ENCODE assay signal across 13 cellular contexts in the genomic region with DNA sequence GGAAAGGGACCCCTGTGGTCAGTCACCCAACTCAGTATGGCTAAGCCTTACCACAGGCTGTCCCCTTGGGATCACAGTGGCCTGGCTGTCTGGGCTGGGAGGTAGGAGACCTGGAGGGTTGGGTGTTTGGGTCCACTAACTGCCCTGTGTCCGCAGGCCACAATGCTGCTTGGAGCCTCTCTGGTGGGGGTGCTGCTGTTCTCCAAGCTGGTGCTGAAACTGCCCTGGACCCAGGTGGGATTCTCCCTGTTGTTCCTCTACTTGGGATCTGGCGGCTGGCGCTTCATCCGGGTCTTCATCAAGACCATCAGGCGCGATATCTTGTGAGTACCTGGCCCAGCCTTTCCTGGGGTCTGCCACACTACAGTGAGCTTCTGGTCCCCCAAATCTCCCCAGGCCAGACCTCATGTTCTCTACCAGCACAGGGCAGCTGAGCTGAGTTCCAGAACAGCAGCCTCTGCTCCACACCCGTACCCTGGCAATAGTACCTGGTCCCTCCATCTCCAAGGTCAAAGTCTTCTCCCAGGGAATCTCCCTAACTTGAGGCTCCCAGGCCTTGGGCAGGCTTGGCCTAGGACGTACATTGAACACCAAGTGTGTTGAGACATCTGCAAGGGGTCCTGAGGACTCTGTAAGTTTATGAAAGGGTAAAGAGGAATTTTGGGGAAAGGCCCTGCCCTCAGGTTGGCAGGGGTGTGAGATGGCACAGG. TPM values are rescaled to one million over a fixed set of nuclear protein-coding genes. Genes with fewer than 3 reads are reported as not detected.
DNase-seq lines count a peak whose midpoint lies in the region; ATAC-seq, FAIRE-seq and TF ChIP-seq lines count a peak whose summit lies in the region.
"Had no signal": no experiment of that assay in that cellular context is flagged by ENCODE, and none has a peak within 500 bp of the region (broad histone marks: within the 10 kb centered on the region; RNA-seq: fewer than 3 reads in every experiment).

No MANE protein-coding gene starts in this region.

- peaks cover 10% of the 10 kb centered on the region for H3K4me1 Mint-ChIP-seq in activated B cell treated with CpG ODN at 0.5 μM for 24 hours
- peaks cover 6% of the 10 kb centered on the region for H3K4me1 Mint-ChIP-seq in activated T-helper 1 cell treated with anti-CD3 and anti-CD28 coated beads, Interleukin-12 subunit alpha, Interleukin-12 subunit beta, Interleukin-2, Interleukin-4 antibody, amounts not matched to agents 30 ng/mL and 10 ng/mL and 1 ng/mL, durations not matched to agents 14 hours and 24 hours and 36 hours (ENCODE audit: low read depth)

- intact Hi-C loops in activated B cell treated with CpG ODN at 0.5 μM for 24 hours (cut with micrococcal nuclease) (no loop called here), A673 (cut with micrococcal nuclease; ENCODE audit: unreplicated experiment) (no loop called here), aorta (cut with DNase I) (loop anchor here in 1 of 2 donors (10.0 kb wide), 1 partner anchor 48 kb away; no protein-coding TSS in a partner anchor)
- intact Hi-C loops in activated T-helper 1 cell treated with anti-CD3 and anti-CD28 coated beads, Interleukin-12 subunit alpha, Interleukin-12 subunit beta, Interleukin-2, Interleukin-4 antibody, amounts not matched to agents 30 ng/mL and 10 ng/mL and 1 ng/mL, durations not matched to agents 14 hours and 24 hours and 36 hours (cut with micrococcal nuclease) = no loop called here

- H3K79me1 ChIP-seq in neuronal stem cell (ENCODE audit: low read depth, low read length) = no peaks in the 10 kb centered on the region

- ATAC-seq in A549 = no peak
- no peak for ATAC-seq in activated B cell treated with CpG ODN at 0.5 μM for 24 hours (ENCODE audit: low read depth)
- no peak for ATAC-seq in aorta (ENCODE audit: low FRiP score)

- H3K18ac ChIP-seq in neuronal stem cell (ENCODE audit: low read length) = no peak overlapping the region

- no peak overlapping the region for H3K27ac ChIP-seq in A549
- H3K27ac ChIP-seq in HEK293 (ENCODE audit: extremely low read depth, low read depth, low read length) = no peak overlapping the region
- H3K27ac ChIP-seq in neuronal stem cell (replicated peaks; ENCODE audit: low read length) = no peak overlapping the region
- no peak overlapping the region for H3K27ac ChIP-seq in A673 (ENCODE audit: low read depth, low read length, poor library complexity, severe bottlenecking)
- H3K27ac ChIP-seq in aorta (ENCODE audit: low read depth in 1 of 2, low read length in 2 of 2) = no peak overlapping the region

- 96% methylated on average over 7 of the region's 8 CpGs for WGBS in A549 (ENCODE audit: missing lambda C conversion rate)
- no CpG with 5 or more reads among the region's 8 CpGs for WGBS in neuronal stem cell (ENCODE audit: extremely low coverage in 2 of 2, insufficient read length in 2 of 2, insufficient replicate concordance in 1 of 2), 2 donors
- WGBS in aorta, 2 donors = 92 to 95% methylated on average over 8 of the region's 8 CpGs

- H3K27me3 ChIP-seq in neuronal stem cell (ENCODE audit: control insufficient read depth in 3 of 3, insufficient read depth in 3 of 3, low read depth in 1 of 3, low read length in 3 of 3) (peaks cover 0 to 7% (median 2%) of the 10 kb centered on the region in 3 experiments), A673 (replicated peaks; ENCODE audit: insufficient read depth, low read depth, low read length, poor library complexity) (no peaks in the 10 kb centered on the region), aorta (ENCODE audit: control insufficient read depth in 1 of 2, insufficient read depth in 2 of 2, low read length in 1 of 2) (no peaks in the 10 kb centered on the region)

- CTCF ChIA-PET in A549 (lab: Yijun Ruan, JAX) = interaction anchor here (0.5 to 7.2 kb wide), 5 partner anchors 16 to 69 kb away, joined by 3 to 206 read pairs (median 7); no protein-coding TSS in a partner anchor
- CTCF ChIA-PET in HEK293 (lab: Yijun Ruan, JAX) = no interaction called here
- CTCF ChIA-PET in activated B cell treated with CpG ODN at 0.5 μM for 24 hours (lab: Charles Lee) = no interaction called here
- CTCF ChIA-PET in A673 (lab: Charles Lee) = interaction anchor here (0.7 kb wide), 1 partner anchor 13 kb away, joined by 3 read pairs; no protein-coding TSS in a partner anchor

- peak overlapping the region; percentile 42 for H2AK5ac ChIP-seq in neuronal stem cell (ENCODE audit: low read depth, low read length)

- no TSS peak for BruUV-seq in A673 (replicated peaks; lab: Mats Ljungman, UMichigan)

- peak overlapping the region; percentile 38 for H3K4me3 Mint-ChIP-seq in activated B cell treated with CpG ODN at 0.5 μM for 24 hours
- H3K4me3 Mint-ChIP-seq in activated T-helper 1 cell treated with anti-CD3 and anti-CD28 coated beads, Interleukin-12 subunit alpha, Interleukin-12 subunit beta, Interleukin-2, Interleukin-4 antibody, amounts not matched to agents 30 ng/mL and 10 ng/mL and 1 ng/mL, durations not matched to agents 14 hours and 24 hours and 36 hours = no peak overlapping the region
- H3K4me3 Mint-ChIP-seq: CD14-positive monocyte, IgD-negative memory B cell had no signal

- no peak overlapping the region for H2BK15ac ChIP-seq in neuronal stem cell (ENCODE audit: low read length)

- no peak overlapping the region for H2BK5ac ChIP-seq in neuronal stem cell (ENCODE audit: low read length)

- TF ChIP-seq EP300 in A549 (IDR thresholded peaks at IDR 0.05) = no peak

- H3K4me3 ChIP-seq in A549 = no peak overlapping the region
- H3K4me3 ChIP-seq in HEK293 (ENCODE audit: low read depth, low read length) = no peak overlapping the region
- H3K4me3 ChIP-seq in neuronal stem cell (ENCODE audit: low read length in 2 of 2) = no peak overlapping the region
- no peak overlapping the region for H3K4me3 ChIP-seq in A673 (ENCODE audit: low read depth, low read length, poor library complexity, severe bottlenecking)
- no peak overlapping the region for H3K4me3 ChIP-seq in aorta (ENCODE audit: low read length in 2 of 2)

- H3K4me2 ChIP-seq in A549 = no peak overlapping the region
- no peak overlapping the region for H3K4me2 ChIP-seq in neuronal stem cell (ENCODE audit: insufficient read depth, low read length, poor library complexity, severe bottlenecking)

- no peak overlapping the region for H3K4ac ChIP-seq in neuronal stem cell (ENCODE audit: low read length)

- no peak overlapping the region for H3K27ac Mint-ChIP-seq in activated B cell treated with CpG ODN at 0.5 μM for 24 hours
- no peak overlapping the region for H3K27ac Mint-ChIP-seq in activated T-helper 1 cell treated with anti-CD3 and anti-CD28 coated beads, Interleukin-12 subunit alpha, Interleukin-12 subunit beta, Interleukin-2, Interleukin-4 antibody, amounts not matched to agents 30 ng/mL and 10 ng/mL and 1 ng/mL, durations not matched to agents 14 hours and 24 hours and 36 hours
- H3K27ac Mint-ChIP-seq: IgD-negative memory B cell had no signal

- no peak overlapping the region for H4K8ac ChIP-seq in neuronal stem cell (ENCODE audit: low read depth, low read length)

- no peak for FAIRE-seq in A549 (lab: Jason Lieb, UNC)

- H3K14ac ChIP-seq in neuronal stem cell (ENCODE audit: low read length) = no peak overlapping the region

- no peak overlapping the region for H2BK12ac ChIP-seq in neuronal stem cell (ENCODE audit: low read length)

- H3K9me3 ChIP-seq in A549 = no peaks in the 10 kb centered on the region
- no peaks in the 10 kb centered on the region for H3K9me3 ChIP-seq in HEK293 (ENCODE audit: control insufficient read depth, insufficient read depth, low read depth, low read length)
- no peaks in the 10 kb centered on the region for H3K9me3 ChIP-seq in neuronal stem cell (replicated peaks in 1 of 2; ENCODE audit: control insufficient read depth in 2 of 2, insufficient read depth in 1 of 2, low read depth in 1 of 2, low read length in 2 of 2)
- no peaks in the 10 kb centered on the region for H3K9me3 ChIP-seq in A673 (ENCODE audit: low read depth, low read length, poor library complexity, severe bottlenecking)
- no peaks in the 10 kb centered on the region for H3K9me3 ChIP-seq in aorta (ENCODE audit: control insufficient read depth, low read length)
- H3K9me3 ChIP-seq: Caco-2 had no signal

- no peak overlapping the region for H3K9ac ChIP-seq in neuronal stem cell (ENCODE audit: low read depth, low read length, poor library complexity)

- POLR2A ChIA-PET in A549 (lab: Yijun Ruan, JAX) (no interaction called here), HEK293 (lab: Yijun Ruan, JAX) (no interaction called here), activated B cell treated with CpG ODN at 0.5 μM for 24 hours (lab: Charles Lee) (interaction anchor here (1.5 kb wide), 1 partner anchor 20 kb away, joined by 3 read pairs; no protein-coding TSS in a partner anchor), A673 (lab: Charles Lee; ENCODE audit: low non-redundant PET) (no interaction called here)

- no peak overlapping the region for H2BK120ac ChIP-seq in neuronal stem cell (ENCODE audit: low read depth, low read length)

- H3K27me3 Mint-ChIP-seq in activated B cell treated with CpG ODN at 0.5 μM for 24 hours = no peaks in the 10 kb centered on the region
- H3K27me3 Mint-ChIP-seq in activated T-helper 1 cell treated with anti-CD3 and anti-CD28 coated beads, Interleukin-12 subunit alpha, Interleukin-12 subunit beta, Interleukin-2, Interleukin-4 antibody, amounts not matched to agents 30 ng/mL and 10 ng/mL and 1 ng/mL, durations not matched to agents 14 hours and 24 hours and 36 hours (ENCODE audit: insufficient read depth) = no peaks in the 10 kb centered on the region
- H3K27me3 Mint-ChIP-seq: CD8-positive, alpha-beta memory T cell; IgD-negative memory B cell had no signal

- H3K23ac ChIP-seq in neuronal stem cell (ENCODE audit: low read depth, low read length, poor library complexity) = no peak overlapping the region

- TF ChIP-seq CTCF in A549 (IDR thresholded peaks at IDR 0.05) (no peak), HEK293 (tag by site-specific recombination; IDR thresholded peaks at IDR 0.05) (no peak), activated B cell treated with CpG ODN at 0.5 μM for 24 hours (IDR thresholded peaks at IDR 0.05) (no peak), A673 (conservative IDR thresholded peaks at IDR 0.05; ENCODE audit: low read depth, low read length) (no peak)

- peaks cover 24% of the 10 kb centered on the region for H3K36me3 Mint-ChIP-seq in activated B cell treated with CpG ODN at 0.5 μM for 24 hours (ENCODE audit: low read depth)
- H3K36me3 Mint-ChIP-seq in activated T-helper 1 cell treated with anti-CD3 and anti-CD28 coated beads, Interleukin-12 subunit alpha, Interleukin-12 subunit beta, Interleukin-2, Interleukin-4 antibody, amounts not matched to agents 30 ng/mL and 10 ng/mL and 1 ng/mL, durations not matched to agents 14 hours and 24 hours and 36 hours (ENCODE audit: low read depth) = peaks cover 8% of the 10 kb centered on the region

- H3K9me3 Mint-ChIP-seq in activated B cell treated with CpG ODN at 0.5 μM for 24 hours = no peaks in the 10 kb centered on the region
- H3K9me3 Mint-ChIP-seq in activated T-helper 1 cell treated with anti-CD3 and anti-CD28 coated beads, Interleukin-12 subunit alpha, Interleukin-12 subunit beta, Interleukin-2, Interleukin-4 antibody, amounts not matched to agents 30 ng/mL and 10 ng/mL and 1 ng/mL, durations not matched to agents 14 hours and 24 hours and 36 hours = no peaks in the 10 kb centered on the region
- H3K9me3 Mint-ChIP-seq: CD14-positive monocyte; CD8-positive, alpha-beta memory T cell; IgD-negative memory B cell had no signal

- H2AFZ ChIP-seq in neuronal stem cell (ENCODE audit: low read length) = no peak overlapping the region

- peaks cover 6 to 52% of the 10 kb centered on the region in 2 experiments; a peak in 2 of 3 replicates for H3K36me3 ChIP-seq in HEK293 (ENCODE audit: control insufficient read depth in 2 of 2, insufficient read depth in 1 of 2, low read length in 2 of 2)
- peaks cover 12 to 59% of the 10 kb centered on the region in 2 donors for H3K36me3 ChIP-seq in neuronal stem cell (replicated peaks in 1 of 2; ENCODE audit: control insufficient read depth in 2 of 2, insufficient read depth in 2 of 2, low read length in 2 of 2)
- peaks cover 28% of the 10 kb centered on the region for H3K36me3 ChIP-seq in A673 (ENCODE audit: insufficient read depth, low read length, poor library complexity, severe bottlenecking)
- peaks cover 0 to 8% of the 10 kb centered on the region in 2 donors for H3K36me3 ChIP-seq in aorta (ENCODE audit: control insufficient read depth in 1 of 2, insufficient read depth in 2 of 2, low read length in 1 of 2)

- DNase-seq in A549 (ENCODE audit: low read depth in 1 of 2, low spot score in 1 of 2) = no peak
- DNase-seq in activated B cell treated with CpG ODN at 0.5 μM for 24 hours = no peak
- no peak for DNase-seq in neuronal stem cell (ENCODE audit: low spot score)
- no peak for DNase-seq in stimulated activated CD4-positive, alpha-beta T cell treated with anti-CD3 and anti-CD28 coated beads, Interleukin-4, amount 100 ng/mL, for 4 hours
- DNase-seq in A673 (ENCODE audit: low spot score) = no peak
- DNase-seq in aorta = no peak
- no peak for DNase-seq in activated T-helper 1 cell treated with anti-CD3 and anti-CD28 coated beads, Interleukin-12 subunit alpha, Interleukin-12 subunit beta, Interleukin-2, Interleukin-4 antibody, amounts not matched to agents 30 ng/mL and 10 ng/mL and 1 ng/mL, durations not matched to agents 14 hours and 24 hours and 36 hours (ENCODE audit: low spot score)
- DNase-seq: Caco-2; CD8-positive, alpha-beta memory T cell; GF-D8 had no signal

- no peak for TF ChIP-seq POLR2A in A549 (IDR thresholded peaks at IDR 0.05; ENCODE audit: low read length)

- no peak overlapping the region for H4K91ac ChIP-seq in neuronal stem cell (ENCODE audit: low read depth, low read length, poor library complexity)

- no peak for TF ChIP-seq RAD21 in A549 (conservative IDR thresholded peaks at IDR 0.05 in 1 of 2, IDR thresholded peaks at IDR 0.05 in 1 of 2)

- H3K4me1 ChIP-seq in A549 (0 out of 3 replicates have a peak, but pooled peaks cover 4% of the 10 kb centered on the region), HEK293 (ENCODE audit: control insufficient read depth, insufficient read depth, low read length) (no peaks in the 10 kb centered on the region), neuronal stem cell (ENCODE audit: control insufficient read depth in 2 of 2, insufficient read depth in 1 of 2, low read depth in 1 of 2, low read length in 2 of 2) (peaks cover 4 to 9% of the 10 kb centered on the region in 2 donors), A673 (ENCODE audit: insufficient read depth, low read length, poor library complexity, severe bottlenecking) (peaks cover 5% of the 10 kb centered on the region), aorta (ENCODE audit: control insufficient read depth in 1 of 2, insufficient read depth in 2 of 2, low read length in 2 of 2) (no peaks in the 10 kb centered on the region)
- H3K4me1 ChIP-seq: Caco-2 had no signal

RNA-seq across cellular contexts. Expression of a gene that starts 2.8 kb away (rescaled TPM):
- polyA plus RNA-seq in A549 (2011; rRNA removed) (14.5 and 14.9 TPM in 2 replicates), A549 (2017; fragmentation: RNase III; extraction: RNeasy Plus Mini Kit Qiagen cat#74134 plus additional on column Dnase treatment) (26.1 to 27.0 TPM (median 26.4 TPM) in 3 replicates), aorta (10 to 100 TPM in 1 of 2 donors, 1 to 10 TPM in 1; 9.4 to 25.8 TPM)
- polyA plus RNA-seq in A549 (2012; cell fraction: cytosol; rRNA removed) = 26.6 and 34.7 TPM in 2 replicates
- 47.8 and 63.4 TPM in 2 replicates for polyA plus RNA-seq in A549 (2012; cell fraction: nucleus; rRNA removed)
- 33.1 and 34.8 TPM in 2 replicates for polyA minus RNA-seq in A549 (2011; rRNA and poly(A)+ RNA removed)
- total RNA-seq in activated B cell treated with CpG ODN at 0.5 μM for 24 hours (13.6 and 14.4 TPM in 2 replicates), A673 (2021) (35.4 and 39.1 TPM in 2 replicates), aorta (10 to 100 TPM; 13.3 to 15.3 TPM)
- polyA plus RNA-seq in neuronal stem cell (2013, experiment 1 of 2) = 6.1 TPM
- 5.4 TPM for polyA plus RNA-seq in neuronal stem cell (2013, experiment 2 of 2)
- total RNA-seq in activated T-helper 1 cell treated with anti-CD3 and anti-CD28 coated beads, Interleukin-12 subunit alpha, Interleukin-12 subunit beta, Interleukin-2, Interleukin-4 antibody, amounts not matched to agents 30 ng/mL and 10 ng/mL and 1 ng/mL, durations not matched to agents 14 hours and 24 hours and 36 hours = 41.8 and 43.2 TPM in 2 replicates

RNA-seq across cellular contexts. Expression of a gene that starts 20.5 kb away (rescaled TPM):
- polyA plus RNA-seq in A549 (2011; rRNA removed) (32.5 and 38.0 TPM in 2 replicates), A549 (2017; fragmentation: RNase III; extraction: RNeasy Plus Mini Kit Qiagen cat#74134 plus additional on column Dnase treatment) (41.3 to 42.8 TPM (median 42.4 TPM) in 3 replicates), aorta (10 to 100 TPM; 22.2 to 53.8 TPM)
- polyA plus RNA-seq in A549 (2012; cell fraction: cytosol; rRNA removed) = 67.0 and 71.6 TPM in 2 replicates
- 134 and 137 TPM in 2 replicates for polyA plus RNA-seq in A549 (2012; cell fraction: nucleus; rRNA removed)
- polyA minus RNA-seq in A549 (2011; rRNA and poly(A)+ RNA removed) = 29.5 and 34.7 TPM in 2 replicates
- total RNA-seq in activated B cell treated with CpG ODN at 0.5 μM for 24 hours (36.2 and 45.6 TPM in 2 replicates), A673 (2021) (58.2 and 62.8 TPM in 2 replicates), aorta (10 to 100 TPM; 14.7 to 28.4 TPM)
- polyA plus RNA-seq in neuronal stem cell (2013, experiment 1 of 2) = 39.1 TPM
- 39.2 TPM for polyA plus RNA-seq in neuronal stem cell (2013, experiment 2 of 2)
- total RNA-seq in activated T-helper 1 cell treated with anti-CD3 and anti-CD28 coated beads, Interleukin-12 subunit alpha, Interleukin-12 subunit beta, Interleukin-2, Interleukin-4 antibody, amounts not matched to agents 30 ng/mL and 10 ng/mL and 1 ng/mL, durations not matched to agents 14 hours and 24 hours and 36 hours = 59.0 and 59.5 TPM in 2 replicates

RNA-seq across cellular contexts. Expression of a gene that starts 20.9 kb away (rescaled TPM):
- polyA plus RNA-seq in A549 (2011; rRNA removed) = 29.0 and 43.4 TPM in 2 replicates
- polyA plus RNA-seq in A549 (2012; cell fraction: cytosol; rRNA removed) = 24.6 and 35.4 TPM in 2 replicates
- 24.0 and 24.5 TPM in 2 replicates for polyA plus RNA-seq in A549 (2012; cell fraction: nucleus; rRNA removed)
- polyA plus RNA-seq in A549 (2017; fragmentation: RNase III; extraction: RNeasy Plus Mini Kit Qiagen cat#74134 plus additional on column Dnase treatment) = 35.3 to 39.0 TPM (median 38.7 TPM) in 3 replicates
- 49.5 and 60.3 TPM in 2 replicates for polyA minus RNA-seq in A549 (2011; rRNA and poly(A)+ RNA removed)
- 28.0 and 32.6 TPM in 2 replicates for total RNA-seq in activated B cell treated with CpG ODN at 0.5 μM for 24 hours
- 14.5 TPM for polyA plus RNA-seq in neuronal stem cell (2013, experiment 1 of 2)
- 14.5 TPM for polyA plus RNA-seq in neuronal stem cell (2013, experiment 2 of 2)
- 47.8 and 57.4 TPM in 2 replicates for total RNA-seq in A673 (2021)
- 10 to 100 TPM; 11.8 to 14.3 TPM for total RNA-seq in aorta
- 10 to 100 TPM in 1 of 2 donors, 1 to 10 TPM in 1; 9.8 to 11.1 TPM for polyA plus RNA-seq in aorta
- 41.8 and 44.0 TPM in 2 replicates for total RNA-seq in activated T-helper 1 cell treated with anti-CD3 and anti-CD28 coated beads, Interleukin-12 subunit alpha, Interleukin-12 subunit beta, Interleukin-2, Interleukin-4 antibody, amounts not matched to agents 30 ng/mL and 10 ng/mL and 1 ng/mL, durations not matched to agents 14 hours and 24 hours and 36 hours

RNA-seq across cellular contexts. Expression of a gene that starts 28.0 kb away (rescaled TPM):
- polyA plus RNA-seq in A549 (2011; rRNA removed) (43.6 and 61.6 TPM in 2 replicates), A549 (2017; fragmentation: RNase III; extraction: RNeasy Plus Mini Kit Qiagen cat#74134 plus additional on column Dnase treatment) (49.5 to 50.6 TPM (median 49.7 TPM) in 3 replicates), aorta (10 to 100 TPM; 24.7 to 45.5 TPM)
- polyA plus RNA-seq in A549 (2012; cell fraction: cytosol; rRNA removed) = 66.7 and 75.4 TPM in 2 replicates
- polyA plus RNA-seq in A549 (2012; cell fraction: nucleus; rRNA removed) = 71.3 and 83.4 TPM in 2 replicates
- polyA minus RNA-seq in A549 (2011; rRNA and poly(A)+ RNA removed) = 43.8 and 52.7 TPM in 2 replicates
- total RNA-seq in activated B cell treated with CpG ODN at 0.5 μM for 24 hours (55.8 and 65.1 TPM in 2 replicates), A673 (2021) (67.0 and 84.8 TPM in 2 replicates), aorta (10 to 100 TPM; 34.0 to 37.8 TPM)
- 28.4 TPM for polyA plus RNA-seq in neuronal stem cell (2013, experiment 1 of 2)
- 24.9 TPM for polyA plus RNA-seq in neuronal stem cell (2013, experiment 2 of 2)
- total RNA-seq in activated T-helper 1 cell treated with anti-CD3 and anti-CD28 coated beads, Interleukin-12 subunit alpha, Interleukin-12 subunit beta, Interleukin-2, Interleukin-4 antibody, amounts not matched to agents 30 ng/mL and 10 ng/mL and 1 ng/mL, durations not matched to agents 14 hours and 24 hours and 36 hours = 81.6 and 82.6 TPM in 2 replicates

Comparison
In these comparisons a context has a peak if more than half of its experiments do, and no peak if none do; other contexts are left out.
1. CTCF ChIA-PET loops: an anchor here in A549 (0.5 to 7.2 kb wide) and A673 (0.7 kb wide); none called in HEK293 and activated B cell treated with CpG ODN at 0.5 μM for 24 hours.